Comparison of ENCODE assay signal across 12 cellular contexts in genomic region chr17:77779711-77780539, GRCh38.
DNase-seq lines count a peak whose midpoint lies in the region; ATAC-seq and TF ChIP-seq lines count a peak whose summit lies in the region.
"Had no signal": no experiment of that assay in that cellular context is flagged by ENCODE, and none has a peak within 500 bp of the region (broad histone marks: within the 10 kb centered on the region; RNA-seq: fewer than 3 reads in every experiment).

No MANE protein-coding gene starts in this region.

- DNase-seq in central memory CD8-positive, alpha-beta T cell (ENCODE audit: low spot score in 2 of 2) = no peak
- DNase-seq in left kidney (ENCODE audit: low read depth, low spot score) (peak; percentile 37), testis (peak; percentile 29), NCI-H510A (lab: John Stamatoyannopoulos, UW) (no peak)
- DNase-seq in activated CD4-positive, alpha-beta T cell treated with anti-CD3 and anti-CD28 coated beads for 48 hours = no peak
- DNase-seq in activated T-cell treated with anti-CD3 and anti-CD28 coated beads, Interleukin-2, amount 50 U/mL, for 1 hour = no peak
- DNase-seq: activated CD8-positive, alpha-beta memory T cell treated with anti-CD3 and anti-CD28 coated beads for 24 hours; NCI-H2227 treated with DMSO at 0.1 percent for 48 hours; stimulated activated CD8-positive, alpha-beta memory T cell treated with anti-CD3 and anti-CD28 coated beads, Interleukin-4, amount 100 ng/mL, for 48 hours had no signal

- no peaks in the 10 kb centered on the region for H3K36me3 ChIP-seq in testis (ENCODE audit: low read depth, missing control alignments)

- no peak for ATAC-seq in central memory CD8-positive, alpha-beta T cell (replicated peaks; ENCODE audit: extremely low read depth, poor library complexity, severe bottlenecking)
- ATAC-seq in GM18502 (IDR thresholded peaks at IDR 0.05; ENCODE audit: poor library complexity, unreplicated experiment) = no peak

- intact Hi-C loops in testis (cut with DNase I; ENCODE audit: low total_unique reads) = no loop called here

- no peaks in the 10 kb centered on the region for H3K9me3 Mint-ChIP-seq in central memory CD8-positive, alpha-beta T cell

- TF ChIP-seq RAD21 in Ishikawa (IDR thresholded peaks at IDR 0.05; ENCODE audit: low read depth) = no peak

- no peak overlapping the region for H3K27ac ChIP-seq in testis

- H3K9me3 ChIP-seq in testis = no peaks in the 10 kb centered on the region

- peaks cover 22% of the 10 kb centered on the region for H3K4me1 Mint-ChIP-seq in central memory CD8-positive, alpha-beta T cell

- no peak for TF ChIP-seq POLR2A in testis (IDR thresholded peaks at IDR 0.05)

- no peak overlapping the region for H3K4me3 ChIP-seq in testis
- H3K4me3 ChIP-seq: lung had no signal

- no peaks in the 10 kb centered on the region for H3K27me3 Mint-ChIP-seq in central memory CD8-positive, alpha-beta T cell

- peaks cover 14% of the 10 kb centered on the region for H3K4me1 ChIP-seq in testis

- TF ChIP-seq CTCF in testis (IDR thresholded peaks at IDR 0.05) = no peak

- no peak for TF ChIP-seq EP300 in Ishikawa (IDR thresholded peaks at IDR 0.05; ENCODE audit: borderline replicate concordance)

- peak overlapping the region; percentile 38 for H3K27ac Mint-ChIP-seq in central memory CD8-positive, alpha-beta T cell (ENCODE audit: low read depth)

- no peaks in the 10 kb centered on the region for H3K27me3 ChIP-seq in testis

- WGBS in testis, 2 donors = 45 to 69% methylated on average over 8 to 21 of the region's 22 CpGs

- no peak overlapping the region for H3K4me3 Mint-ChIP-seq in central memory CD8-positive, alpha-beta T cell

- peaks cover 11% of the 10 kb centered on the region for H3K36me3 Mint-ChIP-seq in central memory CD8-positive, alpha-beta T cell (ENCODE audit: insufficient read depth)

TF ChIP-seq in Ishikawa, 13 proteins besides CTCF, POLR2A, EP300 and RAD21:
- TF ChIP-seq, protein P1, sequence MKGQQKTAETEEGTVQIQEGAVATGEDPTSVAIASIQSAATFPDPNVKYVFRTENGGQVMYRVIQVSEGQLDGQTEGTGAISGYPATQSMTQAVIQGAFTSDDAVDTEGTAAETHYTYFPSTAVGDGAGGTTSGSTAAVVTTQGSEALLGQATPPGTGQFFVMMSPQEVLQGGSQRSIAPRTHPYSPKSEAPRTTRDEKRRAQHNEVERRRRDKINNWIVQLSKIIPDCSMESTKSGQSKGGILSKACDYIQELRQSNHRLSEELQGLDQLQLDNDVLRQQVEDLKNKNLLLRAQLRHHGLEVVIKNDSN (IDR thresholded peaks at IDR 0.05) = no peak
- TF ChIP-seq NFIC (IDR thresholded peaks at IDR 0.05) (peak; percentile 58), FOXM1 (IDR thresholded peaks at IDR 0.05; ENCODE audit: borderline replicate concordance, low read depth) (no peak), EGR1 (IDR thresholded peaks at IDR 0.05) (no peak)

Comparison
In these comparisons a context has a peak if more than half of its experiments do, and no peak if none do; other contexts are left out.
1. DNase-seq: peak in left kidney (single experiment) and testis (single experiment); none in central memory CD8-positive, alpha-beta T cell (0 of 2), NCI-H510A (single experiment), activated CD4-positive, alpha-beta T cell treated with anti-CD3 and anti-CD28 coated beads for 48 hours (single experiment) and activated T-cell treated with anti-CD3 and anti-CD28 coated beads, Interleukin-2, amount 50 U/mL, for 1 hour (single experiment).